ENCODE assay signal across 8 cellular contexts in genomic region chr10:86439544-86439943, GRCh38.
A peak's percentile ranks its signal among the peaks of the same experiment; 100 is the strongest.
DNase-seq lines count a peak whose midpoint lies in the region; ATAC-seq and TF ChIP-seq lines count a peak whose summit lies in the region.

No MANE protein-coding gene starts in this region.

- POLR2A ChIA-PET in AG04449 (lab: Yijun Ruan, JAX), result no interaction called here

- H3K9me3 ChIP-seq in body of pancreas, result no peaks in the 10 kb centered on the region
- H3K9me3 ChIP-seq in mesenchymal stem cell (ENCODE audit: control insufficient read depth, low read length), result no peaks in the 10 kb centered on the region

- CTCF ChIA-PET in AG04449 (lab: Yijun Ruan, JAX), result interaction anchor here (1.6 kb wide), 1 partner anchor 38 kb away, joined by 4 read pairs; no protein-coding TSS in a partner anchor

- H2BK5ac ChIP-seq in mesenchymal stem cell (ENCODE audit: low read depth, low read length, poor library complexity, severe bottlenecking), result no peak overlapping the region

- no peak overlapping the region for H3K4ac ChIP-seq in mesenchymal stem cell (ENCODE audit: low read depth in 1 of 2, low read length in 2 of 2)

- H3K4me3 ChIP-seq in AG04449 (ENCODE audit: low read depth, low read length) (no peak overlapping the region), HFF-Myc (replicated peaks; ENCODE audit: low read depth, low read length) (no peak overlapping the region), body of pancreas (no peak overlapping the region), mesenchymal stem cell (ENCODE audit: insufficient read depth in 1 of 2, low read depth in 1 of 2, low read length in 2 of 2) (no peak overlapping the region)

- ATAC-seq in body of pancreas (no peak), GM18520 (IDR thresholded peaks at IDR 0.05; ENCODE audit: unreplicated experiment) (no peak), HG03280 (IDR thresholded peaks at IDR 0.05; ENCODE audit: unreplicated experiment) (no peak)

- H2BK15ac ChIP-seq in mesenchymal stem cell (ENCODE audit: low read depth, poor library complexity, severe bottlenecking), result no peak overlapping the region

- peaks cover 16% of the 10 kb centered on the region for H3K79me1 ChIP-seq in mesenchymal stem cell (replicated peaks; ENCODE audit: low read length, poor library complexity, severe bottlenecking)

- DNase-seq in AG04449 (ENCODE audit: low read depth, low spot score) (peak; percentile 86), HFF-Myc (ENCODE audit: extremely low read depth, low read depth) (peak; percentile 24), body of pancreas (peak; percentile 41 to 83 (median 65)), mesenchymal stem cell (peak; percentile 98), COR-L47 (lab: John Stamatoyannopoulos, UW) (no peak), DMS153 treated with DMSO at 0.1 percent for 48 hours (lab: John Stamatoyannopoulos, UW; ENCODE audit: unreplicated experiment) (no peak)

- H2AFZ ChIP-seq in mesenchymal stem cell (ENCODE audit: low read depth, low read length), result no peak overlapping the region

- no peaks in the 10 kb centered on the region for H3K27me3 ChIP-seq in body of pancreas
- H3K27me3 ChIP-seq in mesenchymal stem cell (ENCODE audit: control insufficient read depth in 1 of 2, insufficient read depth in 1 of 2, low read length in 2 of 2), result no peaks in the 10 kb centered on the region

- H3K23ac ChIP-seq in mesenchymal stem cell (ENCODE audit: low read length in 2 of 2), result no peak overlapping the region

- no peak overlapping the region for H2BK12ac ChIP-seq in mesenchymal stem cell (ENCODE audit: low read length in 2 of 2)

- H3K18ac ChIP-seq in mesenchymal stem cell (ENCODE audit: low read depth in 1 of 2, low read length in 2 of 2), result no peak overlapping the region

- H4K91ac ChIP-seq in mesenchymal stem cell (ENCODE audit: low read length), result no peak overlapping the region

- no peak for TF ChIP-seq CTCF in AG04449 (IDR thresholded peaks at IDR 0.05; ENCODE audit: insufficient read depth, low read length, missing control alignments)
- TF ChIP-seq CTCF in HFF-Myc (IDR thresholded peaks at IDR 0.05; ENCODE audit: low read depth, low read length, missing control alignments), result no peak
- TF ChIP-seq CTCF in body of pancreas (IDR thresholded peaks at IDR 0.05), result peak in 1 of 7 experiments; percentile 12

- H3K9ac ChIP-seq in mesenchymal stem cell (ENCODE audit: low read length), result no peak overlapping the region

- H3K27ac ChIP-seq in body of pancreas, result peak overlapping the region in 2 of 4 donors; percentile 22
- H3K27ac ChIP-seq in mesenchymal stem cell (ENCODE audit: low read length, poor library complexity, severe bottlenecking), result no peak overlapping the region

- H3K4me1 ChIP-seq in body of pancreas, result peaks cover 46% of the 10 kb centered on the region
- peaks cover 12% of the 10 kb centered on the region for H3K4me1 ChIP-seq in mesenchymal stem cell (ENCODE audit: control insufficient read depth, insufficient read depth, low read depth, low read length)

- peaks cover 0 to 2% of the 10 kb centered on the region in 2 donors for H3K36me3 ChIP-seq in body of pancreas (replicated peaks in 1 of 2; ENCODE audit: insufficient read depth in 1 of 2, low read depth in 2 of 2)
- H3K36me3 ChIP-seq in mesenchymal stem cell (ENCODE audit: control insufficient read depth in 1 of 2, insufficient read depth in 2 of 2, low read depth in 1 of 2, low read length in 2 of 2), result peaks cover 12 to 80% of the 10 kb centered on the region in 2 experiments

- no peak overlapping the region for H4K8ac ChIP-seq in mesenchymal stem cell (ENCODE audit: low read length)

- WGBS in body of pancreas, 2 donors, result 4 to 17% methylated on average over 1 of the region's 1 CpG
- 20% methylated on average over 1 of the region's 1 CpG for WGBS in mesenchymal stem cell

- no peak overlapping the region for H2BK120ac ChIP-seq in mesenchymal stem cell (ENCODE audit: low read depth, low read length)

- intact Hi-C loops in body of pancreas (cut with DNase I), result no loop called here

- no peak for TF ChIP-seq POLR2A in body of pancreas (IDR thresholded peaks at IDR 0.05)

- H3K14ac ChIP-seq in mesenchymal stem cell (ENCODE audit: low read length in 2 of 2), result no peak overlapping the region

- no peak overlapping the region for H2AK5ac ChIP-seq in mesenchymal stem cell (ENCODE audit: low read length, severe bottlenecking)

- H3K4me2 ChIP-seq in mesenchymal stem cell (ENCODE audit: low read length, poor library complexity, severe bottlenecking), result no peak overlapping the region

Comparison
In these comparisons a context has a peak if more than half of its experiments do, and no peak if none do; other contexts are left out.
1. DNase-seq: peak in AG04449 (single experiment), HFF-Myc (single experiment), body of pancreas (4 of 4) and mesenchymal stem cell (single experiment); none in COR-L47 (single experiment) and DMS153 treated with DMSO at 0.1 percent for 48 hours (single experiment).